Comparison of ENCODE assay signal across 8 cellular contexts in the genomic region with DNA sequence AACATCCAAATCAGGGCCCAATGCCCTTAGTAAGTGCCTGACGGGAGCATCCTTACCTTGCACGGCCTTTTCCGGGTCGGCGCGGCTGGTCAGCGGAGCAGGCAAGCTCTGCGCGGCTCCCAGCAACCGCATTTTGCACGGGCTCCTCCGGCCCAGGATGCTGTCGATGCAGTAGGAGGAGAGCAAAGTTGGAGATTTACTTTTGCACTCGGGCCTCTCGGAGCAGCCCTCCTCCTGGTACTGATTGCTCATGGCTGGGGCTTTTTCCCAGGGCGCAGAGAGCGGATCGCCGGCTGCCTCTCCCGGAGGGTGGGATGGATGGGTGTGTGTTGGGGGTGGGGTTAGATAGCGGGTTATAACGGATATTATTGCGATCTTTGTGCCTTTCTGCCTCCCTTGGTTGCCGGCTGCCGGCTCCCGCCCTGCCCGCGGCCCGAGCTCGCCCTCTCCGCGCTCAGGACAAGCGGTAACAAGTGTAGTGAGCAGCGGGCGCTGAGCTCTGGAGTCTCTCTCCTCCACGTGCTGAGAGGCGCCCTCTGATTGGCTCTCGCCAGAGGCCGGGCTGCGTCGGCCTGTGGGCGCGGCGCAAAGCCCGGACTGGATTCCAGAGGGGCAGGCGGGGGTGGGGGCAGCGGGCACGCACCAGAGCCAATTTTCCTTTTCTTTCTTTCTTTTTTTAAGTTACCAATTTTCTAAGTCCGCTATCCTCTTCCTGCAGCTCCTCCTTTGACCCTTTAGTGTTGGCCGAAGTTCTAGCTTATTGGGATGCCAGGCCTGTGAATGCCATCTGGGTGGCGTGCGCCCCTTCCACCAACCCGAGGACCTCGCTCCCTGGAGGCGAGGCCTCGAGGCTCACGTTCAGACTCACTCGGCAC. TPM values are rescaled to one million over a fixed set of nuclear protein-coding genes. Genes with fewer than 3 reads are reported as not detected.
A peak's percentile ranks its signal among the peaks of the same experiment; 100 is the strongest.
DNase-seq lines count a peak whose midpoint lies in the region; ATAC-seq and TF ChIP-seq lines count a peak whose summit lies in the region.

TSS of gene ARX (minus strand) at position 480 of the 875 bp plus-strand sequence. CDS start at position 252, 228 bp downstream.

- no peak for TF ChIP-seq CTCF in H9 (conservative IDR thresholded peaks at IDR 0.05)
- TF ChIP-seq CTCF in fibroblast of pulmonary artery (IDR thresholded peaks at IDR 0.05; ENCODE audit: low read length, missing control alignments) = no peak

- H2AK5ac ChIP-seq in H9 (ENCODE audit: insufficient read length, low read length) = no peak within 1 kb of the TSS

- DNase-seq in Caki2 (ENCODE audit: low read depth) = peak; percentile 63
- DNase-seq in H9 = peak; percentile 94
- DNase-seq in SK-N-DZ (ENCODE audit: low spot score) = peak; percentile 80
- peak; percentile 55 for DNase-seq in fibroblast of pulmonary artery (ENCODE audit: low read depth)
- peak; percentile 16 for DNase-seq in occipital lobe (lab: John Stamatoyannopoulos, UW)
- no peak for DNase-seq in MG63

- H3T11ph ChIP-seq in H9 (ENCODE audit: low read length) = no peak within 1 kb of the TSS

- no peak within 1 kb of the TSS for H3K14ac ChIP-seq in H9 (ENCODE audit: insufficient read depth, low read length)

- ATAC-seq in HG03442 (IDR thresholded peaks at IDR 0.05; ENCODE audit: unreplicated experiment) (no peak), HG03565 (IDR thresholded peaks at IDR 0.05; ENCODE audit: unreplicated experiment) (no peak)

- no peaks in the 10 kb centered on the region for H4K20me1 ChIP-seq in H9 (ENCODE audit: control insufficient read depth, insufficient read depth, insufficient read length)

- H3K79me1 ChIP-seq in H9 (ENCODE audit: insufficient read depth, low read depth, low read length, poor library complexity, severe bottlenecking) = no peaks in the 10 kb centered on the region

- no peak within 1 kb of the TSS for H3K4ac ChIP-seq in H9 (ENCODE audit: low read depth, low read length)

- no peak within 1 kb of the TSS for H3K23ac ChIP-seq in H9 (ENCODE audit: insufficient read length, low read depth, low read length)

- H2BK5ac ChIP-seq in H9 (ENCODE audit: insufficient read length, low read length) = no peak within 1 kb of the TSS

- WGBS in H9 (ENCODE audit: extremely low coverage, insufficient read length, low lambda C conversion rate) = no CpG with 5 or more reads among the region's 58 CpGs

- no peak within 1 kb of the TSS for H4K5ac ChIP-seq in H9 (ENCODE audit: insufficient read length, low read depth, low read length)

- H3K4me2 ChIP-seq in H9 (ENCODE audit: insufficient read depth, insufficient read length, low read length) = peak within 1 kb of the TSS; percentile 70

- no peak within 1 kb of the TSS for H4K91ac ChIP-seq in H9 (ENCODE audit: insufficient read length, low read depth, low read length)

- H3K4me3 ChIP-seq in fibroblast of pulmonary artery (replicated peaks; ENCODE audit: low read depth, low read length) = no peak within 1 kb of the TSS
- H3K4me3 ChIP-seq in MG63 = no peak within 1 kb of the TSS

- H2AFZ ChIP-seq in H9 (ENCODE audit: low read length) = no peak within 1 kb of the TSS

- H2BK12ac ChIP-seq in H9 (ENCODE audit: insufficient read length, low read depth, low read length) = no peak within 1 kb of the TSS

- H3K27me3 ChIP-seq in H9 (ENCODE audit: insufficient read depth, low read length) (peaks cover 88% of the 10 kb centered on the region), MG63 (peaks cover 35% of the 10 kb centered on the region)

- no peak within 1 kb of the TSS for H2BK15ac ChIP-seq in H9 (ENCODE audit: low read depth, low read length)

- H3K79me2 ChIP-seq in H9 (ENCODE audit: insufficient read depth, low read length) = no peaks in the 10 kb centered on the region

- peaks cover 2 to 4% of the 10 kb centered on the region in 2 experiments; a peak in 3 of 5 replicates for H3K9me3 Mint-ChIP-seq in H9

- no peak within 1 kb of the TSS for H3K56ac ChIP-seq in H9 (ENCODE audit: insufficient read length, low read depth, low read length)

- H3K9ac ChIP-seq in H9 (ENCODE audit: extremely low read depth, insufficient read length, low read length) = no peak within 1 kb of the TSS

- H3K4me1 Mint-ChIP-seq in H9 = peaks cover 46 to 78% of the 10 kb centered on the region in 2 experiments

- H3K23me2 ChIP-seq in H9 (ENCODE audit: insufficient read length, low read depth, low read length, poor library complexity, severe bottlenecking) = peaks cover 27% of the 10 kb centered on the region

- H3K27ac ChIP-seq in H9 (ENCODE audit: insufficient read length, low read depth, low read length) = no peak within 1 kb of the TSS

- H3K4me1 ChIP-seq in H9 (ENCODE audit: insufficient read depth, low read length) = no peaks in the 10 kb centered on the region; the same call in 1 of the 2 replicates

- peaks cover 97% of the 10 kb centered on the region for H3K27me3 Mint-ChIP-seq in H9 (ENCODE audit: low read depth)

- H3K18ac ChIP-seq in H9 (ENCODE audit: insufficient read length, low read depth, low read length) = no peak within 1 kb of the TSS

- H2BK120ac ChIP-seq in H9 (ENCODE audit: low read depth, low read length, poor library complexity, severe bottlenecking) = no peak within 1 kb of the TSS

- H2BK20ac ChIP-seq in H9 (ENCODE audit: low read depth, low read length, poor library complexity, severe bottlenecking) = no peak within 1 kb of the TSS

- H3K9me3 ChIP-seq in H9 (ENCODE audit: control insufficient read depth, low read depth, low read length) = no peaks in the 10 kb centered on the region
- no peaks in the 10 kb centered on the region for H3K9me3 ChIP-seq in MG63

- H4K8ac ChIP-seq in H9 (replicated peaks; ENCODE audit: insufficient read length, low read depth, low read length) = no peak within 1 kb of the TSS

- H3K36me3 Mint-ChIP-seq in H9 (ENCODE audit: insufficient read depth in 1 of 3, low read depth in 3 of 3) = no peaks in the 10 kb centered on the region

- H3K27ac Mint-ChIP-seq in H9 = no peak within 1 kb of the TSS

- in situ Hi-C loops in Caki2 (cut with HindIII; ENCODE audit: low pct_unique_long_range_greater_than_20kb, low sequenced_read_pairs) = no loop called here

- peak within 1 kb of the TSS; percentile 52 to 82 for H3K4me3 Mint-ChIP-seq in H9

- H3K36me3 ChIP-seq in MG63 = no peaks in the 10 kb centered on the region

RNA-seq across cellular contexts. Expression of gene ARX, which starts in this region (rescaled TPM):
- not detected in 2 replicates for total RNA-seq in Caki2 (2014; rRNA removed; shearing (Covaris generic); ENCODE audit: low replicate concordance)
- total RNA-seq in H9 (2021) = 0.24 and 0.42 TPM in 2 replicates
- 0.25 and 0.74 TPM in 2 replicates for polyA plus RNA-seq in SK-N-DZ (2014; cell fraction: cytosol; rRNA removed)
- 0.53 and 0.76 TPM in 2 replicates for polyA plus RNA-seq in SK-N-DZ (2014; cell fraction: nucleus; rRNA removed)
- total RNA-seq in occipital lobe = 6.2 TPM
- not detected in 2 replicates for total RNA-seq in MG63 (2014; rRNA removed; shearing (Covaris generic); ENCODE audit: low replicate concordance)

Comparison
In these comparisons a context has a peak if more than half of its experiments do, and no peak if none do; other contexts are left out.
1. Peak in DNase-seq in Caki2; RNA of the gene not detected or under 1 TPM.
2. Peak in DNase-seq and H3K4me2 ChIP-seq in H9; RNA of the gene not detected or under 1 TPM.